ENCODE assay signal across 10 cellular contexts in the genomic region with DNA sequence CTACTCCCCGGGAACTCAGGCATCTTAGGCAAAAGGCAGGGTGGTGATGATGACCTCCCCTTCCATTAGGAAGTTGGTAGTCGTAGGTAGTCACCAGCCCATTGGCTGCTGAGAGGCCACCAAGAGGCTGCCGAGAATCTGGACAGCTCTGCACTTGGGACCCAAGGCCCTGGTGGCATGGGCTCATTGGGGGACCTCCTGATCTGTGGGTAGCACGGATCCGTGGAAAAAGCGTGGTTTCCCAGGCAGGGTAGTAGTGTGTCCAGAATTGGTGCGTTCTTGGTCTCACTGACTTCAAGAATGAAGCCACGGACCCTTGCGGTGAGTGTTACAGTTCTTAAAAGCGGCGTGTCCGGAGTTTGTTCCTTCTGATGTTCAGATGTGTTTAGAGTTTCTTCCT.
"Had no signal": no experiment of that assay in that cellular context is flagged by ENCODE, and none has a peak within 500 bp of the region (broad histone marks: within the 10 kb centered on the region; RNA-seq: fewer than 3 reads in every experiment).

No MANE protein-coding gene starts in this region.

- H3K27me3 Mint-ChIP-seq: IgD-negative memory B cell had no signal

- H3K9me3 ChIP-seq: HAP-1 had no signal

- H3K9ac ChIP-seq: GM23248 had no signal

- H3K4me1 ChIP-seq: HAP-1 had no signal

- ATAC-seq: HCT116, HepG2 had no signal

- H3K36me3 Mint-ChIP-seq: IgD-negative memory B cell had no signal

- H3K27ac Mint-ChIP-seq: HFFc6 had no signal

- DNase-seq: GM23248, GOT3, H7, HFFc6, KBM-7 had no signal

- H3K36me3 ChIP-seq: HAP-1 had no signal

- H3K27ac ChIP-seq: GM23248, HL-60 had no signal

- H3K4me3 Mint-ChIP-seq: HFFc6 had no signal

- H3K4me3 ChIP-seq: GM23248, HAP-1 had no signal

- H2AFZ ChIP-seq: GM23248 had no signal
